In the genomic region with DNA sequence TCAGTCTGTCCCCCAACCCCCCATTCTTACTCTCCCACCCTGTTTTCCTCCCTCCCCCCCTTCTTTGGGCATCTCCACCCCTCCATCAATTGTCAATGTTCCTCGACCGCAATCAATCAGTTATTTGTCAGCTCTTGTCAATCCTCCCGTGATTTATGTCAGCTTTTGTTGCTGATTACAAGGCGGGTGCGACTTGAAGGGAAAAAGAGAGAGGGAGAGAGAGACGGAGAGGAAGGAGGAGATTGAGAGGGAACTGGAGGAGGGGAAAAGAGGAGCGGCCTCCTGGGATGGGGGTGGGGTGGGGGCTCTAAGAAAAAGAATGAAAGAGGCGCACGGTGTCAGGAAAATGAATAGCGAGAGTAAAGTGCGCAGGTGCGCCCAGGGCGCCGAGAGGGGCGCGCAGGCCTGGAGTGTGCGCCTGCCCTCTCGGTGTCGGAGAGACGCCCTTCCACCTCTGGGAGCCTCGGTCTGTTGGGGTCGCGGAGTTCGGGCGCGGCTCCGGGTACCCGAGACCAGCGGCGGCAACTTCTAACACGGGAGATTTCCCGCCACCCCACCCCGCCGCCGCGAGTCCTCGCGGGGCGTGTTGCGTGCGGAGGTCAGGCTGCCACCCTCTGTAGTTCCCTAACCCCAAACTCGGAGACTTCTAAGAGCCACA, we compare ENCODE assay signal across 7 cellular contexts. TPM values are rescaled to one million over a fixed set of nuclear protein-coding genes. Genes with fewer than 3 reads are reported as not detected.
DNase-seq lines count a peak whose midpoint lies in the region; ATAC-seq and TF ChIP-seq lines count a peak whose summit lies in the region.

No MANE protein-coding gene starts in this region.

- WGBS in adipose tissue, 3 donors = 0 to 2% (median 0%) methylated on average over 41 to 42 of the region's 42 CpGs

- H3K27me3 ChIP-seq in skeletal muscle tissue (ENCODE audit: control insufficient read depth in 3 of 3, insufficient read depth in 3 of 3, low read length in 3 of 3) = peaks cover 12 to 89% (median 17%) of the 10 kb centered on the region in 3 donors

- peak overlapping the region; percentile 21 for H3K27ac ChIP-seq in adipose tissue (ENCODE audit: low read depth, low read length)
- peak overlapping the region; percentile 96 for H3K27ac ChIP-seq in skeletal muscle tissue (ENCODE audit: low read depth, low read length)

- peak overlapping the region; percentile 66 to 83 (median 72) for H3K9ac ChIP-seq in skeletal muscle tissue (ENCODE audit: low read depth in 1 of 3, low read length in 3 of 3)

- H3K4me3 ChIP-seq in iPS-11a (ENCODE audit: low read depth, low read length) (peak overlapping the region; percentile 35), skeletal muscle tissue (ENCODE audit: low read length in 3 of 3) (peak overlapping the region; percentile 78 to 88 (median 88))

- H3K4me1 ChIP-seq in skeletal muscle tissue (ENCODE audit: control insufficient read depth in 3 of 3, insufficient read depth in 3 of 3, low read length in 3 of 3) = peaks cover 28 to 44% (median 33%) of the 10 kb centered on the region in 3 donors

- DNase-seq in GM13977 (ENCODE audit: low spot score) = peak; percentile 61
- peak; percentile 70 for DNase-seq in NCI-H187 treated with DMSO at 0.1 percent for 48 hours (lab: John Stamatoyannopoulos, UW)
- DNase-seq in islet precursor cell = no peak

- TF ChIP-seq CTCF in GM13977 (IDR thresholded peaks at IDR 0.05; ENCODE audit: extremely low read depth, insufficient read depth, missing control alignments) = no peak

- no peaks in the 10 kb centered on the region for H3K9me3 ChIP-seq in skeletal muscle tissue (ENCODE audit: control insufficient read depth in 3 of 3, low read length in 3 of 3)

- H3K36me3 ChIP-seq in skeletal muscle tissue (ENCODE audit: control insufficient read depth in 3 of 3, insufficient read depth in 3 of 3, low read length in 3 of 3) = peaks cover 0 to 4% (median 2%) of the 10 kb centered on the region in 3 donors

- in situ Hi-C loops in GM13977 (cut with MboI; ENCODE audit: low pct_unique_long_range_greater_than_20kb, low sequenced_read_pairs, unreplicated experiment) = no loop called here

- no peak for ATAC-seq in GM18873 (IDR thresholded peaks at IDR 0.05; ENCODE audit: low FRiP score, unreplicated experiment)

RNA-seq across cellular contexts. Expression of a gene that starts 1.1 kb away (rescaled TPM):
- 10 to 100 TPM; 11.5 to 19.8 (median 12.7) TPM for polyA plus RNA-seq in adipose tissue
- 3.7 TPM for total RNA-seq in skeletal muscle tissue

RNA-seq across cellular contexts. Expression of a gene that starts 28.8 kb away (rescaled TPM):
- 10 to 100 TPM in 2 of 3 donors, 1 to 10 TPM in 1; 7.2 to 20.6 (median 14.4) TPM for polyA plus RNA-seq in adipose tissue
- total RNA-seq in skeletal muscle tissue = 7.3 TPM
